ENCODE assay signal across 1 cellular context in genomic region chr3:108031893-108032292, GRCh38.
TF ChIP-seq lines count a peak whose summit lies in the region.

No MANE protein-coding gene starts in this region.

TF ChIP-seq in K562, 482 proteins besides CTCF, POLR2A, EP300 and RAD21 (continued from another document):
- no peak for TF ChIP-seq STAT6 (CRISPR knock-in tag; IDR thresholded peaks at IDR 0.05)
